Comparison of ENCODE assay signal across 18 cellular contexts in genomic region chr10:36116751-36117150, GRCh38.
"Had no signal": no experiment of that assay in that cellular context is flagged by ENCODE, and none has a peak within 500 bp of the region (broad histone marks: within the 10 kb centered on the region; RNA-seq: fewer than 3 reads in every experiment).

No MANE protein-coding gene starts in this region.

- H3K36me3 ChIP-seq: colonic mucosa, gastrocnemius medialis, thoracic aorta had no signal

- H3K4me1 Mint-ChIP-seq: activated CD4-positive, alpha-beta memory T cell treated with anti-CD3 and anti-CD28 coated beads, Interleukin-2, amount 10 ng/mL, durations not matched to agents 7 days and 5 days; activated CD4-positive, alpha-beta T cell treated with anti-CD3 and anti-CD28 coated beads for 36 hours; immature natural killer cell; natural killer cell; T-cell had no signal

- H3K27me3 ChIP-seq: colonic mucosa, gastrocnemius medialis had no signal

- H3K27ac ChIP-seq: colonic mucosa, gastrocnemius medialis, psoas muscle, thoracic aorta, VCaP had no signal

- H3K36me3 Mint-ChIP-seq: activated naive CD8-positive, alpha-beta T cell; immature natural killer cell; natural killer cell; T-cell had no signal

- H3K27ac Mint-ChIP-seq: activated CD4-positive, alpha-beta memory T cell treated with anti-CD3 and anti-CD28 coated beads, Interleukin-2, amount 10 ng/mL, durations not matched to agents 7 days and 5 days; activated CD4-positive, alpha-beta T cell treated with anti-CD3 and anti-CD28 coated beads for 36 hours; activated naive CD8-positive, alpha-beta T cell; immature natural killer cell; natural killer cell; stimulated activated naive CD8-positive, alpha-beta T cell treated with anti-CD3 and anti-CD28 coated beads, Interleukin-15, Interleukin-2, amounts not matched to agents 100 ng/mL and 50 ng/mL, for 24 hours; T-cell had no signal

- H3K4me1 ChIP-seq: colonic mucosa, gastrocnemius medialis, psoas muscle had no signal

- H3K4me3 ChIP-seq: colonic mucosa, gastrocnemius medialis, psoas muscle, thoracic aorta had no signal

- H3K9me3 ChIP-seq: colonic mucosa, gastrocnemius medialis, psoas muscle, thoracic aorta had no signal

- DNase-seq: activated CD4-positive, alpha-beta memory T cell treated with anti-CD3 and anti-CD28 coated beads, Interleukin-2, amount 10 ng/mL, durations not matched to agents 7 days and 5 days; activated CD4-positive, alpha-beta T cell treated with anti-CD3 and anti-CD28 coated beads for 36 hours; activated gamma-delta T cell; activated T-cell treated with anti-CD3 and anti-CD28 coated beads, Interleukin-2, amount 50 U/mL, for 48 hours; colonic mucosa; effector CD4-positive, alpha-beta T cell; gastrocnemius medialis; immature natural killer cell; natural killer cell; occipital lobe; psoas muscle; stimulated activated CD4-positive, alpha-beta T cell treated with anti-CD3 and anti-CD28 coated beads, Interleukin-4, amount 100 ng/mL, for 1 hour; T-cell; T1000 had no signal

- H3K27me3 Mint-ChIP-seq: activated CD4-positive, alpha-beta memory T cell treated with anti-CD3 and anti-CD28 coated beads, Interleukin-2, amount 10 ng/mL, durations not matched to agents 7 days and 5 days; activated CD4-positive, alpha-beta T cell treated with anti-CD3 and anti-CD28 coated beads for 36 hours; activated naive CD8-positive, alpha-beta T cell; stimulated activated naive CD8-positive, alpha-beta T cell treated with anti-CD3 and anti-CD28 coated beads, Interleukin-15, Interleukin-2, amounts not matched to agents 100 ng/mL and 50 ng/mL, for 24 hours; T-cell had no signal

- H3K4me3 Mint-ChIP-seq: activated CD4-positive, alpha-beta memory T cell treated with anti-CD3 and anti-CD28 coated beads, Interleukin-2, amount 10 ng/mL, durations not matched to agents 7 days and 5 days; activated CD4-positive, alpha-beta T cell treated with anti-CD3 and anti-CD28 coated beads for 36 hours; activated naive CD8-positive, alpha-beta T cell; immature natural killer cell; natural killer cell; stimulated activated naive CD8-positive, alpha-beta T cell treated with anti-CD3 and anti-CD28 coated beads, Interleukin-15, Interleukin-2, amounts not matched to agents 100 ng/mL and 50 ng/mL, for 24 hours; T-cell had no signal
